Comparison of ENCODE assay signal across 8 cellular contexts in the genomic region with DNA sequence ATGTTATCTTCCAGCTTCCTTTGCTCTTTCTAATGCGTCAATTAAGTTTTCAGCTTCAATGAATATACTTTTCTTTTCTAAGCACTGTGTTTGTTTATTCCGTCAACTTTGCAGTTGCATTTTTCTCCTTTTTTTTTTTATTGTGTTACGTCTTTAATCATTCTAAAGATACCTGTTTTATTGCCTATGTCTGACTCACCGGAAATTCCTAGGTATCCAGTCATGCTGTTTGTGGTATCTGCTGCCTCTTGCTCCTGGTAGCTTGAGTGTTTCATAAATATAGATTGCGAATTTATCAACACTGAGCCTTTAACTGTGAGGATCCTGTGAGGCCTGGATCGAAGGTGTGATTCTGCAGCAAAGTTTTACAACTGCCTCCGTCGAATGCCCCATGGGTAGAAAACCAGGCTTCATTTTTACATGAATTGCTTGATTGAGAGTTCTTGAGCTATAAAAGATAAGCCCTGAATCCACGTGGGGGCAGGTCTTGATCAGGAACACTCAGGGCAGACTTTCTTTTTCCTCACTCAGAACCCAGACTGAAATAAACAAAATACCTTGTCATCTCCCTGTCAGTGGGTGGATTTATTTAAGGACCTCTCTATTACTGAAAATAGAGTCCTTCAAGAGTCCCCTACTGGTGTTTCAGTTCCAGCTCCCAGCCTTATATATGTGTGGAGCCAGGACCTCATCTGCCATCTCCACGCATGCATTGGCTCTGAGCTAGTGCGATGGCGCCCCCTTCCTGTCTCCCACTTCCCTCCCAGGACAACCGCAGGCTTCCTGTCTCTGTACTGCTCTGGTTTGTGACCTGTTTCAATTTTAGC.
A peak's percentile ranks its signal among the peaks of the same experiment; 100 is the strongest.
DNase-seq lines count a peak whose midpoint lies in the region; ATAC-seq, FAIRE-seq and TF ChIP-seq lines count a peak whose summit lies in the region.

No MANE protein-coding gene starts in this region.

- H3K27ac ChIP-seq in A549 (peak overlapping the region; percentile 74 to 85), foreskin keratinocyte (peak overlapping the region; percentile 88), dorsolateral prefrontal cortex (no peak overlapping the region), ascending aorta (no peak overlapping the region)

- H3K4me1 ChIP-seq in A549 (peaks cover 22% of the 10 kb centered on the region), foreskin keratinocyte (peaks cover 36% of the 10 kb centered on the region), ascending aorta (no peaks in the 10 kb centered on the region)

- TF ChIP-seq EP300 in A549 (IDR thresholded peaks at IDR 0.05) = 0 out of 5 replicates have a peak, but pooled peaks of 1 of the 2 experiments have one; percentile 38

- POLR2A ChIA-PET in A549 (lab: Yijun Ruan, JAX) = interaction anchor here (1.4 to 1.7 kb wide), 2 partner anchors 60 to 190 kb away, joined by 4 to 11 read pairs; a partner anchor contains a TSS

- H3K27ac Mint-ChIP-seq in T-helper 17 cell = no peak overlapping the region

- peaks cover 10% of the 10 kb centered on the region for H3K27me3 Mint-ChIP-seq in T-helper 17 cell

- CTCF ChIA-PET in A549 (lab: Yijun Ruan, JAX) = interaction anchor here (0.6 to 2.7 kb wide), 10 partner anchors 9 to 241 kb away, joined by 3 to 12 read pairs (median 4); no protein-coding TSS in a partner anchor

- peaks cover 3% of the 10 kb centered on the region for H3K36me3 Mint-ChIP-seq in T-helper 17 cell (ENCODE audit: low read depth)

- DNase-seq in A549 (ENCODE audit: low read depth in 1 of 2, low spot score in 1 of 2) (peak; percentile 56 to 77), GM03348 (ENCODE audit: low spot score) (peak; percentile 51), KBM-7 (peak; percentile 59), T-helper 17 cell (no peak), foreskin keratinocyte (peak; percentile 93 to 97), dorsolateral prefrontal cortex (no peak), ascending aorta (ENCODE audit: low spot score in 2 of 2) (no peak)
- DNase-seq in stimulated activated CD8-positive, alpha-beta memory T cell treated with anti-CD3 and anti-CD28 coated beads, Interleukin-4, amount 100 ng/mL, for 48 hours = peak; percentile 45

- intact Hi-C loops in dorsolateral prefrontal cortex (cut with DNase I) (no loop called here), ascending aorta (cut with DNase I) (no loop called here)

- FAIRE-seq in A549 (lab: Jason Lieb, UNC) = peak; percentile 18

- H3K9me3 ChIP-seq in A549 (no peaks in the 10 kb centered on the region), T-helper 17 cell (ENCODE audit: control insufficient read depth, low read length, poor library complexity, severe bottlenecking) (no peaks in the 10 kb centered on the region), ascending aorta (no peaks in the 10 kb centered on the region)

- 8% methylated on average over 13 of the region's 13 CpGs for WGBS in A549 (ENCODE audit: missing lambda C conversion rate)

- H3K27me3 ChIP-seq in foreskin keratinocyte = no peaks in the 10 kb centered on the region
- peaks cover 0 to 7% (median 0%) of the 10 kb centered on the region in 45 donors for H3K27me3 ChIP-seq in dorsolateral prefrontal cortex
- no peaks in the 10 kb centered on the region for H3K27me3 ChIP-seq in ascending aorta

- H3K4me1 Mint-ChIP-seq in T-helper 17 cell = peaks cover 18% of the 10 kb centered on the region

- in situ Hi-C loops in KBM-7 (cut with MboI; ENCODE audit: low pct_unique_long_range_greater_than_20kb, low sequenced_read_pairs) = no loop called here

- H3K4me2 ChIP-seq in A549 = peak overlapping the region; percentile 73

- TF ChIP-seq CTCF in A549 (IDR thresholded peaks at IDR 0.05) = peak; percentile 41; the same call in 2 of the 3 replicates
- TF ChIP-seq CTCF in foreskin keratinocyte (conservative IDR thresholded peaks at IDR 0.05) = peak; percentile 75
- peak in 11 of 56 donors; percentile 8 to 25 (median 14) for TF ChIP-seq CTCF in dorsolateral prefrontal cortex (IDR thresholded peaks at IDR 0.05 in 54 of 56, conservative IDR thresholded peaks at IDR 0.05 in 2 of 56; ENCODE audit: low read depth in 1 of 56, partially characterized antibody in 56 of 56)
- TF ChIP-seq CTCF in ascending aorta (IDR thresholded peaks at IDR 0.05) = no peak

- no peak overlapping the region; the same call in 2 of the 3 replicates for H3K4me3 ChIP-seq in A549
- H3K4me3 ChIP-seq in dorsolateral prefrontal cortex = no peak overlapping the region
- H3K4me3 ChIP-seq in ascending aorta = no peak overlapping the region

- TF ChIP-seq POLR2A in A549 (IDR thresholded peaks at IDR 0.05; ENCODE audit: low read length) = no peak

- H3K4me3 Mint-ChIP-seq in T-helper 17 cell = peak overlapping the region; percentile 58

- H3K36me3 ChIP-seq in ascending aorta = no peaks in the 10 kb centered on the region

- peak; percentile 12 to 51; a peak in 2 of 5 replicates for TF ChIP-seq RAD21 in A549 (conservative IDR thresholded peaks at IDR 0.05 in 1 of 2, IDR thresholded peaks at IDR 0.05 in 1 of 2)

- ATAC-seq in A549 (peak; percentile 87 to 98), T-helper 17 cell (peak; percentile 47), foreskin keratinocyte (peak; percentile 96)

TF ChIP-seq in A549, 52 proteins besides CTCF, POLR2A, EP300 and RAD21:
- TF ChIP-seq, protein P1, sequence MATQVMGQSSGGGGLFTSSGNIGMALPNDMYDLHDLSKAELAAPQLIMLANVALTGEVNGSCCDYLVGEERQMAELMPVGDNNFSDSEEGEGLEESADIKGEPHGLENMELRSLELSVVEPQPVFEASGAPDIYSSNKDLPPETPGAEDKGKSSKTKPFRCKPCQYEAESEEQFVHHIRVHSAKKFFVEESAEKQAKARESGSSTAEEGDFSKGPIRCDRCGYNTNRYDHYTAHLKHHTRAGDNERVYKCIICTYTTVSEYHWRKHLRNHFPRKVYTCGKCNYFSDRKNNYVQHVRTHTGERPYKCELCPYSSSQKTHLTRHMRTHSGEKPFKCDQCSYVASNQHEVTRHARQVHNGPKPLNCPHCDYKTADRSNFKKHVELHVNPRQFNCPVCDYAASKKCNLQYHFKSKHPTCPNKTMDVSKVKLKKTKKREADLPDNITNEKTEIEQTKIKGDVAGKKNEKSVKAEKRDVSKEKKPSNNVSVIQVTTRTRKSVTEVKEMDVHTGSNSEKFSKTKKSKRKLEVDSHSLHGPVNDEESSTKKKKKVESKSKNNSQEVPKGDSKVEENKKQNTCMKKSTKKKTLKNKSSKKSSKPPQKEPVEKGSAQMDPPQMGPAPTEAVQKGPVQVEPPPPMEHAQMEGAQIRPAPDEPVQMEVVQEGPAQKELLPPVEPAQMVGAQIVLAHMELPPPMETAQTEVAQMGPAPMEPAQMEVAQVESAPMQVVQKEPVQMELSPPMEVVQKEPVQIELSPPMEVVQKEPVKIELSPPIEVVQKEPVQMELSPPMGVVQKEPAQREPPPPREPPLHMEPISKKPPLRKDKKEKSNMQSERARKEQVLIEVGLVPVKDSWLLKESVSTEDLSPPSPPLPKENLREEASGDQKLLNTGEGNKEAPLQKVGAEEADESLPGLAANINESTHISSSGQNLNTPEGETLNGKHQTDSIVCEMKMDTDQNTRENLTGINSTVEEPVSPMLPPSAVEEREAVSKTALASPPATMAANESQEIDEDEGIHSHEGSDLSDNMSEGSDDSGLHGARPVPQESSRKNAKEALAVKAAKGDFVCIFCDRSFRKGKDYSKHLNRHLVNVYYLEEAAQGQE (IDR thresholded peaks at IDR 0.05) = no peak
- TF ChIP-seq RFX5 (IDR thresholded peaks at IDR 0.05) (no peak), GATA3 (IDR thresholded peaks at IDR 0.05; ENCODE audit: borderline replicate concordance) (no peak; the same call in 1 of the 2 replicates), HDAC2 (IDR thresholded peaks at IDR 0.05) (no peak), CHD4 (IDR thresholded peaks at IDR 0.05; ENCODE audit: borderline replicate concordance) (no peak), JUNB (IDR thresholded peaks at IDR 0.05) (peak; percentile 80), RARB (CRISPR knock-in tag; IDR thresholded peaks at IDR 0.05) (no peak), KDM1A (IDR thresholded peaks at IDR 0.05; ENCODE audit: low read depth) (no peak), SMC3 (IDR thresholded peaks at IDR 0.05) (no peak), MAZ (IDR thresholded peaks at IDR 0.05; ENCODE audit: borderline replicate concordance, low read depth, low read length) (no peak), NPAS2 (CRISPR knock-in tag; IDR thresholded peaks at IDR 0.05; ENCODE audit: borderline replicate concordance) (no peak), FOSL2 (IDR thresholded peaks at IDR 0.05) (peak; percentile 84), FOSL2 (CRISPR knock-in tag; IDR thresholded peaks at IDR 0.05) (peak; percentile 89), JUN (IDR thresholded peaks at IDR 0.05) (peak in 1 of 2 experiments; percentile 36; a peak in 1 of 5 replicates)
- TF ChIP-seq, protein P2, sequence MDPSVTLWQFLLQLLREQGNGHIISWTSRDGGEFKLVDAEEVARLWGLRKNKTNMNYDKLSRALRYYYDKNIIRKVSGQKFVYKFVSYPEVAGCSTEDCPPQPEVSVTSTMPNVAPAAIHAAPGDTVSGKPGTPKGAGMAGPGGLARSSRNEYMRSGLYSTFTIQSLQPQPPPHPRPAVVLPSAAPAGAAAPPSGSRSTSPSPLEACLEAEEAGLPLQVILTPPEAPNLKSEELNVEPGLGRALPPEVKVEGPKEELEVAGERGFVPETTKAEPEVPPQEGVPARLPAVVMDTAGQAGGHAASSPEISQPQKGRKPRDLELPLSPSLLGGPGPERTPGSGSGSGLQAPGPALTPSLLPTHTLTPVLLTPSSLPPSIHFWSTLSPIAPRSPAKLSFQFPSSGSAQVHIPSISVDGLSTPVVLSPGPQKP (IDR thresholded peaks at IDR 0.05; ENCODE audit: low read depth, low read length) = no peak
TF ChIP-seq in A549: peak in this region for 3.

Comparison
In these comparisons a context has a peak if more than half of its experiments do, and no peak if none do; other contexts are left out.
1. DNase-seq: peak in A549 (2 of 2), GM03348 (single experiment), KBM-7 (single experiment), foreskin keratinocyte (2 of 2) and stimulated activated CD8-positive, alpha-beta memory T cell treated with anti-CD3 and anti-CD28 coated beads, Interleukin-4, amount 100 ng/mL, for 48 hours (single experiment); none in T-helper 17 cell (0 of 3), dorsolateral prefrontal cortex (0 of 10) and ascending aorta (0 of 2).
2. H3K27ac ChIP-seq: peak in A549 (2 of 2) and foreskin keratinocyte (single experiment); none in dorsolateral prefrontal cortex (0 of 59) and ascending aorta (0 of 2).
3. CTCF ChIP-seq: peak in A549 (single experiment) and foreskin keratinocyte (single experiment); none in ascending aorta (0 of 3).
4. Peak in every context shown above with its lines, with median percentiles within 50 percentile points of each other: ATAC-seq.